ENCODE assay signal across 8 cellular contexts in the genomic region with DNA sequence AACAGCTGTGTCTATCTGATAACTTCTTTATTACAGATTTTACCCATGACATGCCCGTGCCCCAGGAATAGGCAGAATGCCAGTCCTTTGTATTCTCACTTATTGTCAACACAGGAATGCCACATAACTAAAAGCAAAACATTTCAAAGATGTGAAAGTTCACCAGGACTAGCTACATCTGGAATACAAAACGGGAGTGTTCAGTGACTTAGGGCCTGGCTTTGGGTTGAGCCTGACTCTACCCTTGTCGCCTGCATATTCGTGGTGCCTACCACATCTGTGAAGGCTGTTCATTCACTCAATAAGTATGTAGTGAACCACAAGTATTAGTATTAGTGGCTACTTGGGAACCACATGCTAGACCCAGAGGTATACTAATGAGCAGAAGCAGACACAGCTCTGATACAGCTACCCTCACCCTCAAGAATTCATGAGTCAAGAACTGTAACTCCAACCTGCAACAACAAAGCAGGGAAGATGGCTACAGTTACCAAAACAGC. TPM values are rescaled to one million over a fixed set of nuclear protein-coding genes. Genes with fewer than 3 reads are reported as not detected.
A peak's percentile ranks its signal among the peaks of the same experiment; 100 is the strongest.
DNase-seq lines count a peak whose midpoint lies in the region; ATAC-seq and TF ChIP-seq lines count a peak whose summit lies in the region.

No MANE protein-coding gene starts in this region.

- intact Hi-C loops in uterus (cut with DNase I; ENCODE audit: low total_unique reads), result no loop called here

- H3K9me3 ChIP-seq in uterus, result no peaks in the 10 kb centered on the region

- H3K4me1 ChIP-seq in uterus, result no peaks in the 10 kb centered on the region

- TF ChIP-seq CTCF in HFF-Myc (IDR thresholded peaks at IDR 0.05; ENCODE audit: low read depth, low read length, missing control alignments), result no peak
- no peak for TF ChIP-seq CTCF in uterus (IDR thresholded peaks at IDR 0.05)

- H3K4me3 ChIP-seq in HFF-Myc (replicated peaks; ENCODE audit: low read depth, low read length) (no peak overlapping the region), uterus (peak overlapping the region in 1 of 2 donors; percentile 2)

- peak overlapping the region; percentile 27 to 70 for H3K27ac ChIP-seq in uterus

- DNase-seq in HFF-Myc (ENCODE audit: extremely low read depth, low read depth) (peak; percentile 61), glomerular visceral epithelial cell (ENCODE audit: extremely low spot score) (peak; percentile 88), uterus (no peak), NCI-H2171 (lab: John Stamatoyannopoulos, UW) (no peak), DMS53 treated with DMSO at 0.1 percent for 48 hours (lab: John Stamatoyannopoulos, UW; ENCODE audit: unreplicated experiment) (no peak), islet precursor cell (no peak)

- no peak for TF ChIP-seq POLR2A in GM18505 (IDR thresholded peaks at IDR 0.05; ENCODE audit: borderline replicate concordance, extremely low read depth, insufficient read depth, insufficient read length)
- TF ChIP-seq POLR2A in uterus (IDR thresholded peaks at IDR 0.05), result no peak

- H3K27me3 ChIP-seq in uterus, result no peaks in the 10 kb centered on the region

- H3K36me3 ChIP-seq in uterus, result no peaks in the 10 kb centered on the region

- ATAC-seq in GM18505 (IDR thresholded peaks at IDR 0.05; ENCODE audit: unreplicated experiment) (peak; percentile 68), SK-N-SH treated with all-trans-retinoic acid at 6 μM for 48 hours (peak; percentile 70)

TF ChIP-seq in SK-N-SH treated with all-trans-retinoic acid at 6 μM for 48 hours, 23 proteins besides CTCF, POLR2A, EP300 and RAD21:
- TF ChIP-seq ISL1 (CRISPR knock-in tag; IDR thresholded peaks at IDR 0.05), result no peak
- no peak for TF ChIP-seq ZNF565 (CRISPR knock-in tag; conservative IDR thresholded peaks at IDR 0.05; ENCODE audit: low read depth)
- no peak for TF ChIP-seq ZNF8 (CRISPR knock-in tag; IDR thresholded peaks at IDR 0.05)
- no peak for TF ChIP-seq ZC3H10 (CRISPR knock-in tag; IDR thresholded peaks at IDR 0.05)
- TF ChIP-seq ZFP30 (CRISPR knock-in tag; IDR thresholded peaks at IDR 0.05), result no peak
- no peak for TF ChIP-seq OSR1 (CRISPR knock-in tag; IDR thresholded peaks at IDR 0.05)
- no peak for TF ChIP-seq ESRRG (CRISPR knock-in tag; IDR thresholded peaks at IDR 0.05)
- TF ChIP-seq ZNF70 (CRISPR knock-in tag; IDR thresholded peaks at IDR 0.05), result no peak
- no peak for TF ChIP-seq CSDC2 (CRISPR knock-in tag; IDR thresholded peaks at IDR 0.05)
- no peak for TF ChIP-seq ARNTL (CRISPR knock-in tag; IDR thresholded peaks at IDR 0.05; ENCODE audit: borderline replicate concordance, low read depth)
- TF ChIP-seq, protein P1, sequence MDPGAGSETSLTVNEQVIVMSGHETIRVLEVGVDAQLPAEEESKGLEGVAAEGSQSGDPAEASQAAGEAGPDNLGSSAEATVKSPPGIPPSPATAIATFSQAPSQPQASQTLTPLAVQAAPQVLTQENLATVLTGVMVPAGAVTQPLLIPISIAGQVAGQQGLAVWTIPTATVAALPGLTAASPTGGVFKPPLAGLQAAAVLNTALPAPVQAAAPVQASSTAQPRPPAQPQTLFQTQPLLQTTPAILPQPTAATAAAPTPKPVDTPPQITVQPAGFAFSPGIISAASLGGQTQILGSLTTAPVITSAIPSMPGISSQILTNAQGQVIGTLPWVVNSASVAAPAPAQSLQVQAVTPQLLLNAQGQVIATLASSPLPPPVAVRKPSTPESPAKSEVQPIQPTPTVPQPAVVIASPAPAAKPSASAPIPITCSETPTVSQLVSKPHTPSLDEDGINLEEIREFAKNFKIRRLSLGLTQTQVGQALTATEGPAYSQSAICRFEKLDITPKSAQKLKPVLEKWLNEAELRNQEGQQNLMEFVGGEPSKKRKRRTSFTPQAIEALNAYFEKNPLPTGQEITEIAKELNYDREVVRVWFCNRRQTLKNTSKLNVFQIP (CRISPR knock-in tag; IDR thresholded peaks at IDR 0.05; ENCODE audit: borderline replicate concordance, low read depth), result no peak

RNA-seq across cellular contexts. Expression of a gene that starts 2.8 kb away (rescaled TPM):
- 100 to 1,000 TPM in 1 of 4 donors, 10 to 100 TPM in 3; 26.9 to 163 (median 37.4) TPM for total RNA-seq in uterus

Comparison
In these comparisons a context has a peak if more than half of its experiments do, and no peak if none do; other contexts are left out.
1. DNase-seq: peak in HFF-Myc (single experiment) and glomerular visceral epithelial cell (single experiment); none in uterus (0 of 2), NCI-H2171 (single experiment), DMS53 treated with DMSO at 0.1 percent for 48 hours (single experiment) and islet precursor cell (single experiment).